In genomic region chr9:98833090-98833956, GRCh38 we compare ENCODE assay signal across 1 cellular context.
TF ChIP-seq lines count a peak whose summit lies in the region.

No MANE protein-coding gene starts in this region.

TF ChIP-seq in K562, 482 proteins besides CTCF, POLR2A, EP300 and RAD21 (continued from another document and continues in another):
- TF ChIP-seq GTF3C2 (IDR thresholded peaks at IDR 0.05; ENCODE audit: borderline replicate concordance, extremely low read depth, insufficient read length), result no peak
- no peak for TF ChIP-seq PHTF2 (CRISPR knock-in tag; IDR thresholded peaks at IDR 0.05)
- peak; percentile 76 for TF ChIP-seq FOSL1 (tag; conservative IDR thresholded peaks at IDR 0.05)
- TF ChIP-seq ZNF740 (CRISPR knock-in tag; IDR thresholded peaks at IDR 0.05), result no peak
- TF ChIP-seq ZNF740 (tag; IDR thresholded peaks at IDR 0.05), result no peak
- TF ChIP-seq MLLT1 (IDR thresholded peaks at IDR 0.05), result peak in 1 of 2 experiments; percentile 20; a peak in 1 of 4 replicates
- no peak for TF ChIP-seq U2AF1 (optimal IDR thresholded peaks at IDR 0.05; ENCODE audit: low read depth, low read length)
- TF ChIP-seq SMARCE1 (IDR thresholded peaks at IDR 0.05), result peak; percentile 83
- no peak for TF ChIP-seq NELFE (IDR thresholded peaks at IDR 0.05; ENCODE audit: insufficient read depth, insufficient read length)
- TF ChIP-seq MCM2 (IDR thresholded peaks at IDR 0.05; ENCODE audit: low read depth), result no peak
- TF ChIP-seq, protein P1, sequence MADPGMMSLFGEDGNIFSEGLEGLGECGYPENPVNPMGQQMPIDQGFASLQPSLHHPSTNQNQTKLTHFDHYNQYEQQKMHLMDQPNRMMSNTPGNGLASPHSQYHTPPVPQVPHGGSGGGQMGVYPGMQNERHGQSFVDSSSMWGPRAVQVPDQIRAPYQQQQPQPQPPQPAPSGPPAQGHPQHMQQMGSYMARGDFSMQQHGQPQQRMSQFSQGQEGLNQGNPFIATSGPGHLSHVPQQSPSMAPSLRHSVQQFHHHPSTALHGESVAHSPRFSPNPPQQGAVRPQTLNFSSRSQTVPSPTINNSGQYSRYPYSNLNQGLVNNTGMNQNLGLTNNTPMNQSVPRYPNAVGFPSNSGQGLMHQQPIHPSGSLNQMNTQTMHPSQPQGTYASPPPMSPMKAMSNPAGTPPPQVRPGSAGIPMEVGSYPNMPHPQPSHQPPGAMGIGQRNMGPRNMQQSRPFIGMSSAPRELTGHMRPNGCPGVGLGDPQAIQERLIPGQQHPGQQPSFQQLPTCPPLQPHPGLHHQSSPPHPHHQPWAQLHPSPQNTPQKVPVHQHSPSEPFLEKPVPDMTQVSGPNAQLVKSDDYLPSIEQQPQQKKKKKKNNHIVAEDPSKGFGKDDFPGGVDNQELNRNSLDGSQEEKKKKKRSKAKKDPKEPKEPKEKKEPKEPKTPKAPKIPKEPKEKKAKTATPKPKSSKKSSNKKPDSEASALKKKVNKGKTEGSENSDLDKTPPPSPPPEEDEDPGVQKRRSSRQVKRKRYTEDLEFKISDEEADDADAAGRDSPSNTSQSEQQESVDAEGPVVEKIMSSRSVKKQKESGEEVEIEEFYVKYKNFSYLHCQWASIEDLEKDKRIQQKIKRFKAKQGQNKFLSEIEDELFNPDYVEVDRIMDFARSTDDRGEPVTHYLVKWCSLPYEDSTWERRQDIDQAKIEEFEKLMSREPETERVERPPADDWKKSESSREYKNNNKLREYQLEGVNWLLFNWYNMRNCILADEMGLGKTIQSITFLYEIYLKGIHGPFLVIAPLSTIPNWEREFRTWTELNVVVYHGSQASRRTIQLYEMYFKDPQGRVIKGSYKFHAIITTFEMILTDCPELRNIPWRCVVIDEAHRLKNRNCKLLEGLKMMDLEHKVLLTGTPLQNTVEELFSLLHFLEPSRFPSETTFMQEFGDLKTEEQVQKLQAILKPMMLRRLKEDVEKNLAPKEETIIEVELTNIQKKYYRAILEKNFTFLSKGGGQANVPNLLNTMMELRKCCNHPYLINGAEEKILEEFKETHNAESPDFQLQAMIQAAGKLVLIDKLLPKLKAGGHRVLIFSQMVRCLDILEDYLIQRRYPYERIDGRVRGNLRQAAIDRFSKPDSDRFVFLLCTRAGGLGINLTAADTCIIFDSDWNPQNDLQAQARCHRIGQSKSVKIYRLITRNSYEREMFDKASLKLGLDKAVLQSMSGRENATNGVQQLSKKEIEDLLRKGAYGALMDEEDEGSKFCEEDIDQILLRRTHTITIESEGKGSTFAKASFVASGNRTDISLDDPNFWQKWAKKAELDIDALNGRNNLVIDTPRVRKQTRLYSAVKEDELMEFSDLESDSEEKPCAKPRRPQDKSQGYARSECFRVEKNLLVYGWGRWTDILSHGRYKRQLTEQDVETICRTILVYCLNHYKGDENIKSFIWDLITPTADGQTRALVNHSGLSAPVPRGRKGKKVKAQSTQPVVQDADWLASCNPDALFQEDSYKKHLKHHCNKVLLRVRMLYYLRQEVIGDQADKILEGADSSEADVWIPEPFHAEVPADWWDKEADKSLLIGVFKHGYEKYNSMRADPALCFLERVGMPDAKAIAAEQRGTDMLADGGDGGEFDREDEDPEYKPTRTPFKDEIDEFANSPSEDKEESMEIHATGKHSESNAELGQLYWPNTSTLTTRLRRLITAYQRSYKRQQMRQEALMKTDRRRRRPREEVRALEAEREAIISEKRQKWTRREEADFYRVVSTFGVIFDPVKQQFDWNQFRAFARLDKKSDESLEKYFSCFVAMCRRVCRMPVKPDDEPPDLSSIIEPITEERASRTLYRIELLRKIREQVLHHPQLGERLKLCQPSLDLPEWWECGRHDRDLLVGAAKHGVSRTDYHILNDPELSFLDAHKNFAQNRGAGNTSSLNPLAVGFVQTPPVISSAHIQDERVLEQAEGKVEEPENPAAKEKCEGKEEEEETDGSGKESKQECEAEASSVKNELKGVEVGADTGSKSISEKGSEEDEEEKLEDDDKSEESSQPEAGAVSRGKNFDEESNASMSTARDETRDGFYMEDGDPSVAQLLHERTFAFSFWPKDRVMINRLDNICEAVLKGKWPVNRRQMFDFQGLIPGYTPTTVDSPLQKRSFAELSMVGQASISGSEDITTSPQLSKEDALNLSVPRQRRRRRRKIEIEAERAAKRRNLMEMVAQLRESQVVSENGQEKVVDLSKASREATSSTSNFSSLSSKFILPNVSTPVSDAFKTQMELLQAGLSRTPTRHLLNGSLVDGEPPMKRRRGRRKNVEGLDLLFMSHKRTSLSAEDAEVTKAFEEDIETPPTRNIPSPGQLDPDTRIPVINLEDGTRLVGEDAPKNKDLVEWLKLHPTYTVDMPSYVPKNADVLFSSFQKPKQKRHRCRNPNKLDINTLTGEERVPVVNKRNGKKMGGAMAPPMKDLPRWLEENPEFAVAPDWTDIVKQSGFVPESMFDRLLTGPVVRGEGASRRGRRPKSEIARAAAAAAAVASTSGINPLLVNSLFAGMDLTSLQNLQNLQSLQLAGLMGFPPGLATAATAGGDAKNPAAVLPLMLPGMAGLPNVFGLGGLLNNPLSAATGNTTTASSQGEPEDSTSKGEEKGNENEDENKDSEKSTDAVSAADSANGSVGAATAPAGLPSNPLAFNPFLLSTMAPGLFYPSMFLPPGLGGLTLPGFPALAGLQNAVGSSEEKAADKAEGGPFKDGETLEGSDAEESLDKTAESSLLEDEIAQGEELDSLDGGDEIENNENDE (IDR thresholded peaks at IDR 0.05; ENCODE audit: low read depth, low read length), result no peak
- no peak for TF ChIP-seq ZNF124 (CRISPR knock-in tag; IDR thresholded peaks at IDR 0.05)
- TF ChIP-seq ZNF197 (CRISPR knock-in tag; IDR thresholded peaks at IDR 0.05; ENCODE audit: low read depth), result peak; percentile 64; the same call in 1 of the 2 replicates
- no peak for TF ChIP-seq ZC3H11A (IDR thresholded peaks at IDR 0.05; ENCODE audit: low read depth, low read length)
- peak; percentile 70; the same call in 1 of the 2 replicates for TF ChIP-seq POLR2H (tag; IDR thresholded peaks at IDR 0.05; ENCODE audit: low read depth)
- TF ChIP-seq ZNF699 (CRISPR knock-in tag; IDR thresholded peaks at IDR 0.05; ENCODE audit: insufficient replicate concordance), result no peak
- no peak for TF ChIP-seq BMI1 (IDR thresholded peaks at IDR 0.05; ENCODE audit: low read length)
- TF ChIP-seq SP2 (IDR thresholded peaks at IDR 0.05; ENCODE audit: extremely low read depth, low read depth, low read length, poor library complexity, severe bottlenecking), result no peak
- TF ChIP-seq ZNF75A (CRISPR knock-in tag; IDR thresholded peaks at IDR 0.05), result no peak
- TF ChIP-seq PHB (CRISPR knock-in tag; IDR thresholded peaks at IDR 0.05), result no peak
- no peak for TF ChIP-seq RBM14 (IDR thresholded peaks at IDR 0.05; ENCODE audit: borderline replicate concordance, insufficient read depth, low read depth, low read length)
- TF ChIP-seq ZNF57 (CRISPR knock-in tag; IDR thresholded peaks at IDR 0.05), result no peak
- TF ChIP-seq ARNT (IDR thresholded peaks at IDR 0.05), result peak; percentile 51 to 65; a peak in 1 of 4 replicates
- no peak for TF ChIP-seq NFE2 (IDR thresholded peaks at IDR 0.05; ENCODE audit: low read depth)
- TF ChIP-seq ZNF165 (CRISPR knock-in tag; IDR thresholded peaks at IDR 0.05; ENCODE audit: borderline replicate concordance), result no peak
- TF ChIP-seq CHD2 (IDR thresholded peaks at IDR 0.05; ENCODE audit: low read depth, low read length), result 0 out of 2 replicates have a peak, but pooled peaks have one; percentile 15
- TF ChIP-seq, protein P2, sequence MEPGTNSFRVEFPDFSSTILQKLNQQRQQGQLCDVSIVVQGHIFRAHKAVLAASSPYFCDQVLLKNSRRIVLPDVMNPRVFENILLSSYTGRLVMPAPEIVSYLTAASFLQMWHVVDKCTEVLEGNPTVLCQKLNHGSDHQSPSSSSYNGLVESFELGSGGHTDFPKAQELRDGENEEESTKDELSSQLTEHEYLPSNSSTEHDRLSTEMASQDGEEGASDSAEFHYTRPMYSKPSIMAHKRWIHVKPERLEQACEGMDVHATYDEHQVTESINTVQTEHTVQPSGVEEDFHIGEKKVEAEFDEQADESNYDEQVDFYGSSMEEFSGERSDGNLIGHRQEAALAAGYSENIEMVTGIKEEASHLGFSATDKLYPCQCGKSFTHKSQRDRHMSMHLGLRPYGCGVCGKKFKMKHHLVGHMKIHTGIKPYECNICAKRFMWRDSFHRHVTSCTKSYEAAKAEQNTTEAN (CRISPR knock-in tag; IDR thresholded peaks at IDR 0.05), result no peak
- TF ChIP-seq BRD4 (IDR thresholded peaks at IDR 0.05), result peak; percentile 87
- peak; percentile 76 for TF ChIP-seq TEAD4 (IDR thresholded peaks at IDR 0.05; ENCODE audit: low read length)
- TF ChIP-seq TEAD4 (CRISPR knock-in tag; IDR thresholded peaks at IDR 0.05; ENCODE audit: borderline replicate concordance), result peak; percentile 74; the same call in 1 of the 2 replicates
- no peak for TF ChIP-seq ESRRB (CRISPR knock-in tag; IDR thresholded peaks at IDR 0.05; ENCODE audit: borderline replicate concordance)
- TF ChIP-seq ZNF253 (CRISPR knock-in tag; conservative IDR thresholded peaks at IDR 0.05), result no peak
- no peak for TF ChIP-seq WHSC1 (IDR thresholded peaks at IDR 0.05; ENCODE audit: low read length)
- TF ChIP-seq SRSF1 (IDR thresholded peaks at IDR 0.05; ENCODE audit: low read depth, low read length), result no peak
- peak; percentile 58 to 82; a peak in 2 of 4 replicates for TF ChIP-seq MAZ (CRISPR knock-in tag; conservative IDR thresholded peaks at IDR 0.05 in 1 of 2, IDR thresholded peaks at IDR 0.05 in 1 of 2)
- TF ChIP-seq BDP1 (IDR thresholded peaks at IDR 0.05; ENCODE audit: insufficient read depth, insufficient read length), result no peak
- TF ChIP-seq, protein P3, sequence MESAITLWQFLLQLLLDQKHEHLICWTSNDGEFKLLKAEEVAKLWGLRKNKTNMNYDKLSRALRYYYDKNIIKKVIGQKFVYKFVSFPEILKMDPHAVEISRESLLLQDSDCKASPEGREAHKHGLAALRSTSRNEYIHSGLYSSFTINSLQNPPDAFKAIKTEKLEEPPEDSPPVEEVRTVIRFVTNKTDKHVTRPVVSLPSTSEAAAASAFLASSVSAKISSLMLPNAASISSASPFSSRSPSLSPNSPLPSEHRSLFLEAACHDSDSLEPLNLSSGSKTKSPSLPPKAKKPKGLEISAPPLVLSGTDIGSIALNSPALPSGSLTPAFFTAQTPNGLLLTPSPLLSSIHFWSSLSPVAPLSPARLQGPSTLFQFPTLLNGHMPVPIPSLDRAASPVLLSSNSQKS (CRISPR knock-in tag; IDR thresholded peaks at IDR 0.05), result no peak
- TF ChIP-seq CHD1 (IDR thresholded peaks at IDR 0.05; ENCODE audit: low read length), result no peak
- no peak for TF ChIP-seq CBX2 (IDR thresholded peaks at IDR 0.05; ENCODE audit: insufficient read depth, low read length, poor library complexity, severe bottlenecking)
- TF ChIP-seq SRSF7 (optimal IDR thresholded peaks at IDR 0.05; ENCODE audit: low read depth, low read length), result no peak
- TF ChIP-seq TEAD1 (CRISPR knock-in tag; IDR thresholded peaks at IDR 0.05), result peak; percentile 20 to 60; a peak in 1 of 4 replicates
- no peak for TF ChIP-seq COPS2 (conservative IDR thresholded peaks at IDR 0.05)
- TF ChIP-seq THRAP3 (IDR thresholded peaks at IDR 0.05; ENCODE audit: borderline replicate concordance), result no peak
- TF ChIP-seq SP1 (CRISPR knock-in tag; IDR thresholded peaks at IDR 0.05), result 0 out of 2 replicates have a peak, but pooled peaks have one; percentile 79
- TF ChIP-seq ZNF121 (CRISPR knock-in tag; conservative IDR thresholded peaks at IDR 0.05), result no peak
- peak; percentile 74; the same call in 1 of the 2 replicates for TF ChIP-seq GATA2 (CRISPR knock-in tag; IDR thresholded peaks at IDR 0.05)
- TF ChIP-seq ADNP (tag; IDR thresholded peaks at IDR 0.05), result peak; percentile 79; the same call in 1 of the 2 replicates
- no peak for TF ChIP-seq NFXL1 (CRISPR knock-in tag; IDR thresholded peaks at IDR 0.05)
- TF ChIP-seq GABPA (tag; conservative IDR thresholded peaks at IDR 0.05; ENCODE audit: low read depth), result peak; percentile 82
- peak; percentile 20; the same call in 1 of the 2 replicates for TF ChIP-seq ZNF431 (CRISPR knock-in tag; IDR thresholded peaks at IDR 0.05)
- TF ChIP-seq ZNF140 (CRISPR knock-in tag; IDR thresholded peaks at IDR 0.05), result no peak; the same call in 1 of the 2 replicates
